ENCODE assay signal across 9 cellular contexts in the genomic region with DNA sequence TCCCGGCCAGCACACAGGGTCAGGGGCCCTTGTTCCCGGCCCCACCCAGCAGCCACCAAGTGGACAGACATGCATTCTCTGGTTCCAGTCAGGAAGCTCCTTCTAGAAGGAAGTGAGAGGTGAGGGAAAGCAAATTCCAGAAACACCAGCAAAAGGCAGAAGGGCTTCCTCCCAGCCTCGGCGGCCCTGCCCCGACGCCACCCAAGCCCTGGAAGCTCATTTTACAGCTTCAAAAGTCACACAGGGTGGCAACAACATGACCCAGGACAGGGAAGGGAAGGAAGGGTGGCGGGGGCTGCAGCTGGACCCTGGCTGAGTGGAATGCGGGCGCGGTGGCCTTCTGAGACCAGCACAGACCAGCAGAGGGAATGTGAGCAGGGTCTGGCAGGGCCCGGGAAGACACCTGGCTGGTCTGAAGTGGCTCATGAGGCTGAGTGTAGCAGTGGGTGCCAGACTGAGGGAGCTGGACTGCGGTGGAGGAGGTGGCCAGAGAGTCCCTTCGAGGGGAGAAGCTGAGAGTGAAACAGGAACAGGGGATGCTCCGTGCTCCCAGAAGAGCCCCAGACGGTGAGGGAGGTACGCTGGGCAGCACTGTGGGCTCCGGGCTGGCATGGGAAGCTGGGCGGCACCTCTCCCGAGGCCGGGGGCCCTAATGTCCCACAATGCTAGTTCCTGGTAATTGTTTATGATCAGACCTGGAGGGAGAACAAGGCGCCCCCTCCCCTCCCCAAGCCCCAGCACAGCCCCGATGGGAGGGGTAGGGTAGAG. TPM values are rescaled to one million over a fixed set of nuclear protein-coding genes. Genes with fewer than 3 reads are reported as not detected.
DNase-seq lines count a peak whose midpoint lies in the region; ATAC-seq, FAIRE-seq and TF ChIP-seq lines count a peak whose summit lies in the region.
"Had no signal": no experiment of that assay in that cellular context is flagged by ENCODE, and none has a peak within 500 bp of the region (broad histone marks: within the 10 kb centered on the region; RNA-seq: fewer than 3 reads in every experiment).

No MANE protein-coding gene starts in this region.

- no peaks in the 10 kb centered on the region for H3K9me3 Mint-ChIP-seq in activated T-cell treated with anti-CD3 and anti-CD28 coated beads, Interleukin-2, amount 50 U/mL, for 72 hours
- H3K9me3 Mint-ChIP-seq in astrocyte (ENCODE audit: unreplicated experiment) (no peaks in the 10 kb centered on the region), memory B cell (no peaks in the 10 kb centered on the region)

- H3K27me3 ChIP-seq in astrocyte (ENCODE audit: insufficient read depth, low read length) (no peaks in the 10 kb centered on the region), tibial nerve (no peaks in the 10 kb centered on the region)
- H3K27me3 ChIP-seq: foreskin keratinocyte had no signal

- no peak for TF ChIP-seq CTCF in astrocyte (IDR thresholded peaks at IDR 0.05; ENCODE audit: insufficient read depth, low read depth, low read length)
- no peak for TF ChIP-seq CTCF in tibial nerve (IDR thresholded peaks at IDR 0.05)

- H3K4me2 ChIP-seq in astrocyte (ENCODE audit: low read length): no peak overlapping the region

- H2AFZ ChIP-seq in astrocyte (ENCODE audit: low read depth, low read length): no peak overlapping the region

- H3K36me3 Mint-ChIP-seq in activated T-cell treated with anti-CD3 and anti-CD28 coated beads, Interleukin-2, amount 50 U/mL, for 72 hours (ENCODE audit: insufficient read depth in 2 of 2): peaks cover 2 to 11% of the 10 kb centered on the region in 2 donors
- H3K36me3 Mint-ChIP-seq in astrocyte (ENCODE audit: low read depth, unreplicated experiment) (peaks cover 20% of the 10 kb centered on the region), memory B cell (peaks cover 21% of the 10 kb centered on the region)

- no peak for DNase-seq in activated T-cell treated with anti-CD3 and anti-CD28 coated beads, Interleukin-2, amount 50 U/mL, for 72 hours
- DNase-seq in activated T-cell treated with anti-CD3 and anti-CD28 coated beads for 4 hours: no peak
- DNase-seq in astrocyte (ENCODE audit: low read depth): no peak
- no peak for DNase-seq in memory B cell (ENCODE audit: low spot score in 2 of 2)
- DNase-seq in tibial nerve (ENCODE audit: low spot score in 2 of 2): no peak
- DNase-seq in NCI-H524 treated with DMSO at 0.1 percent for 48 hours (lab: John Stamatoyannopoulos, UW): no peak
- DNase-seq in DMS79 treated with DMSO at 0.1 percent for 48 hours (lab: John Stamatoyannopoulos, UW): no peak

- H3K79me2 ChIP-seq in astrocyte (ENCODE audit: insufficient read depth, low read length): no peaks in the 10 kb centered on the region

- peaks cover 17% of the 10 kb centered on the region for H3K4me1 ChIP-seq in astrocyte (ENCODE audit: insufficient read depth, low read length)
- H3K4me1 ChIP-seq in tibial nerve: peaks cover 0 to 69% (median 19%) of the 10 kb centered on the region in 4 donors

- no peak for FAIRE-seq in astrocyte (lab: Jason Lieb, UNC)

- no peak overlapping the region for H3K27ac ChIP-seq in astrocyte (ENCODE audit: low read depth, low read length)
- peak overlapping the region; percentile 23 to 85 (median 80) for H3K27ac ChIP-seq in tibial nerve
- H3K27ac ChIP-seq: foreskin keratinocyte had no signal

- peaks cover 19% of the 10 kb centered on the region for H3K4me1 Mint-ChIP-seq in activated T-cell treated with anti-CD3 and anti-CD28 coated beads, Interleukin-2, amount 50 U/mL, for 72 hours (ENCODE audit: low read depth)
- peaks cover 6% of the 10 kb centered on the region for H3K4me1 Mint-ChIP-seq in astrocyte (ENCODE audit: low read depth, unreplicated experiment)
- peaks cover 20% of the 10 kb centered on the region for H3K4me1 Mint-ChIP-seq in memory B cell

- H3K9me3 ChIP-seq in astrocyte (ENCODE audit: insufficient read depth, low read depth, low read length): no peaks in the 10 kb centered on the region
- no peaks in the 10 kb centered on the region for H3K9me3 ChIP-seq in tibial nerve

- H4K20me1 ChIP-seq in astrocyte (ENCODE audit: insufficient read depth, low read length): peaks cover 6% of the 10 kb centered on the region

- H3K9ac ChIP-seq in astrocyte (ENCODE audit: low read length): no peak overlapping the region

- no peak for ATAC-seq in activated T-cell treated with anti-CD3 and anti-CD28 coated beads, Interleukin-2, amount 50 U/mL, for 72 hours (replicated peaks in 1 of 2)
- ATAC-seq in memory B cell (ENCODE audit: low read depth) (no peak), GM18861 (IDR thresholded peaks at IDR 0.05; ENCODE audit: unreplicated experiment) (no peak)

- H3K27ac Mint-ChIP-seq in activated T-cell treated with anti-CD3 and anti-CD28 coated beads, Interleukin-2, amount 50 U/mL, for 72 hours: peak overlapping the region; percentile 70
- H3K27ac Mint-ChIP-seq in astrocyte (ENCODE audit: unreplicated experiment) (peak overlapping the region; percentile 68), memory B cell (peak overlapping the region; percentile 80)

- H3K4me3 ChIP-seq in astrocyte (ENCODE audit: insufficient read depth, low read depth, low read length) (no peak overlapping the region), tibial nerve (no peak overlapping the region)

- H3K36me3 ChIP-seq in astrocyte (ENCODE audit: insufficient read depth, low read length) (peaks cover 10% of the 10 kb centered on the region), tibial nerve (peaks cover 0 to 83% (median 48%) of the 10 kb centered on the region in 3 donors)

- no peak for TF ChIP-seq EP300 in tibial nerve (IDR thresholded peaks at IDR 0.05)

- no peak overlapping the region for H3K4me3 Mint-ChIP-seq in activated T-cell treated with anti-CD3 and anti-CD28 coated beads, Interleukin-2, amount 50 U/mL, for 72 hours
- H3K4me3 Mint-ChIP-seq in astrocyte (ENCODE audit: unreplicated experiment): peak overlapping the region; percentile 6
- no peak overlapping the region for H3K4me3 Mint-ChIP-seq in memory B cell

- 66 to 76% methylated on average over 22 of the region's 22 CpGs for WGBS in tibial nerve, 2 donors

- no peak for TF ChIP-seq POLR2A in tibial nerve (IDR thresholded peaks at IDR 0.05)

- H3K27me3 Mint-ChIP-seq in activated T-cell treated with anti-CD3 and anti-CD28 coated beads, Interleukin-2, amount 50 U/mL, for 72 hours (ENCODE audit: low read depth): no peaks in the 10 kb centered on the region
- H3K27me3 Mint-ChIP-seq in astrocyte (ENCODE audit: low read depth, unreplicated experiment): no peaks in the 10 kb centered on the region
- H3K27me3 Mint-ChIP-seq in memory B cell: no peaks in the 10 kb centered on the region

RNA-seq across cellular contexts. Expression of a gene that starts 1.9 kb away (rescaled TPM):
- total RNA-seq in activated T-cell treated with anti-CD3 and anti-CD28 coated beads, Interleukin-2, amount 50 U/mL, for 72 hours: 10 to 100 TPM; 89.0 to 97.6 TPM
- total RNA-seq in astrocyte (2.5 and 2.7 TPM in 2 replicates), tibial nerve (10 to 100 TPM; 10.5 to 53.1 (median 22.6) TPM)

RNA-seq across cellular contexts. Expression of a gene that starts 9.0 kb away (rescaled TPM):
- total RNA-seq in activated T-cell treated with anti-CD3 and anti-CD28 coated beads, Interleukin-2, amount 50 U/mL, for 72 hours: 100 to 1,000 TPM in 1 of 2 donors, 10 to 100 TPM in 1; 90.2 to 109 TPM
- total RNA-seq in astrocyte (65.6 and 72.6 TPM in 2 replicates), tibial nerve (10 to 100 TPM; 63.5 to 79.7 (median 71.0) TPM)

RNA-seq across cellular contexts. Expression of a gene that starts 32.3 kb away (rescaled TPM):
- 10 to 100 TPM; 16.5 to 24.1 TPM for total RNA-seq in activated T-cell treated with anti-CD3 and anti-CD28 coated beads, Interleukin-2, amount 50 U/mL, for 72 hours
- 5.6 and 5.9 TPM in 2 replicates for total RNA-seq in astrocyte
- total RNA-seq in tibial nerve: 10 to 100 TPM; 47.4 to 79.0 (median 57.0) TPM

RNA-seq across cellular contexts. Expression of a gene that starts 50.6 kb away (rescaled TPM):
- total RNA-seq in activated T-cell treated with anti-CD3 and anti-CD28 coated beads, Interleukin-2, amount 50 U/mL, for 72 hours: 10 to 100 TPM; 24.0 to 30.7 TPM
- total RNA-seq in astrocyte (15.4 and 20.1 TPM in 2 replicates), tibial nerve (10 to 100 TPM; 40.2 to 68.1 (median 41.5) TPM)

RNA-seq across cellular contexts. Expression of a gene that starts 58.6 kb away (rescaled TPM):
- total RNA-seq in activated T-cell treated with anti-CD3 and anti-CD28 coated beads, Interleukin-2, amount 50 U/mL, for 72 hours: 100 to 1,000 TPM; 101 to 117 TPM
- total RNA-seq in astrocyte: 58.9 and 65.6 TPM in 2 replicates
- total RNA-seq in tibial nerve: 100 to 1,000 TPM in 1 of 4 donors, 10 to 100 TPM in 3; 56.8 to 118 (median 76.2) TPM
